Comparison of ENCODE assay signal across 1 cellular context in genomic region chr1:116793357-116793935, GRCh38.
TF ChIP-seq lines count a peak whose summit lies in the region.

No MANE protein-coding gene starts in this region.

TF ChIP-seq in K562, 482 proteins besides CTCF, POLR2A, EP300 and RAD21:
- TF ChIP-seq MCM7 (IDR thresholded peaks at IDR 0.05) (no peak), UBTF (IDR thresholded peaks at IDR 0.05; ENCODE audit: borderline replicate concordance in 1 of 2, low read depth in 2 of 2, low read length in 2 of 2) (no peak), ZBTB40 (IDR thresholded peaks at IDR 0.05) (peak; percentile 76), ZBTB40 (CRISPR knock-in tag; IDR thresholded peaks at IDR 0.05) (no peak), NCOA2 (IDR thresholded peaks at IDR 0.05; ENCODE audit: partially characterized antibody in 2 of 2) (no peak)
TF ChIP-seq in K562: peak in this region for 1.
